ENCODE assay signal across 23 cellular contexts in genomic region chrX:154343063-154343462, GRCh38. TPM values are rescaled to one million over a fixed set of nuclear protein-coding genes. Genes with fewer than 3 reads are reported as not detected.
A peak's percentile ranks its signal among the peaks of the same experiment; 100 is the strongest.
DNase-seq lines count a peak whose midpoint lies in the region; ATAC-seq and TF ChIP-seq lines count a peak whose summit lies in the region.
"Not testable (repeated sequence)": the region's sequence is repeated elsewhere in the genome, so short reads cannot be mapped to it uniquely, and the experiment has no call there.
"Had no signal": no experiment of that assay in that cellular context is flagged by ENCODE, and none has a peak within 500 bp of the region (broad histone marks: within the 10 kb centered on the region; RNA-seq: fewer than 3 reads in every experiment).

No MANE protein-coding gene starts in this region.

- not testable (repeated sequence) for H4K20me1 ChIP-seq in PC-3 (ENCODE audit: low read length)

- H3K27ac ChIP-seq in CD8-positive, alpha-beta T cell (ENCODE audit: low read depth, low read length); PC-3 (ENCODE audit: low read length); right lobe of liver: not testable (repeated sequence)

- POLR2A ChIA-PET in CD8-positive, alpha-beta T cell (lab: Charles Lee); PC-3 (lab: Charles Lee; ENCODE audit: unreplicated experiment): not testable (repeated sequence)

- H3K36me3 Mint-ChIP-seq in CD8-positive, alpha-beta T cell; activated T-cell treated with anti-CD3 and anti-CD28 coated beads, Interleukin-2, amount 50 U/mL, for 4 hours (ENCODE audit: insufficient read depth); stimulated activated naive B cell treated with anti-CD40 and anti-IgM and Interleukin-4, amounts not matched to agents 10 μg/mL and 1 μg/mL and 100 μg/mL, for 72 hours: not testable (repeated sequence)
- peaks cover 12% of the 10 kb centered on the region for H3K36me3 Mint-ChIP-seq in effector memory CD8-positive, alpha-beta T cell (ENCODE audit: insufficient read depth)

- H3K9me2 ChIP-seq in PC-3 (replicated peaks; ENCODE audit: low read length) = not testable (repeated sequence)

- peaks cover 11% of the 10 kb centered on the region for H3K4me1 ChIP-seq in CD8-positive, alpha-beta T cell (ENCODE audit: insufficient read depth, low read length)
- not testable (repeated sequence) for H3K4me1 ChIP-seq in PC-3 (ENCODE audit: insufficient read depth, low read length); right lobe of liver

- H3K4me1 Mint-ChIP-seq in CD8-positive, alpha-beta T cell (ENCODE audit: low read depth); activated T-cell treated with anti-CD3 and anti-CD28 coated beads, Interleukin-2, amount 50 U/mL, for 4 hours (ENCODE audit: low read depth); effector memory CD8-positive, alpha-beta T cell (ENCODE audit: low read depth in 2 of 2); stimulated activated naive B cell treated with anti-CD40 and anti-IgM and Interleukin-4, amounts not matched to agents 10 μg/mL and 1 μg/mL and 100 μg/mL, for 72 hours: not testable (repeated sequence)

- not testable (repeated sequence) for H3K27me3 ChIP-seq in CD8-positive, alpha-beta T cell (ENCODE audit: insufficient read depth, low read length); PC-3 (ENCODE audit: low read length); right lobe of liver

- H3K4me2 ChIP-seq in PC-3 (ENCODE audit: low read length) = not testable (repeated sequence)

- not testable (repeated sequence) for H3K27ac Mint-ChIP-seq in CD8-positive, alpha-beta T cell; effector memory CD8-positive, alpha-beta T cell; stimulated activated naive B cell treated with anti-CD40 and anti-IgM and Interleukin-4, amounts not matched to agents 10 μg/mL and 1 μg/mL and 100 μg/mL, for 72 hours

- intact Hi-C loops in CD8-positive, alpha-beta T cell (cut with DNase I, micrococcal nuclease); PC-3 (cut with micrococcal nuclease); right lobe of liver (cut with DNase I): not testable (repeated sequence)

- H3K79me2 ChIP-seq in PC-3 (ENCODE audit: low read length) = not testable (repeated sequence)

- CTCF ChIA-PET in CD8-positive, alpha-beta T cell (lab: Charles Lee); PC-3 (lab: Charles Lee): not testable (repeated sequence)

- not testable (repeated sequence) for H2AFZ ChIP-seq in PC-3 (ENCODE audit: low read length)

- not testable (repeated sequence) for H3K4me3 ChIP-seq in CD8-positive, alpha-beta T cell (ENCODE audit: low read depth, low read length); PC-3 (ENCODE audit: low read length); right lobe of liver

- not testable (repeated sequence) for H3F3A ChIP-seq in PC-3 (ENCODE audit: low read length, unreplicated experiment)

- WGBS in right lobe of liver (ENCODE audit: insufficient coverage, low coverage, low lambda C conversion rate, missing lambda C conversion rate) = no CpG with 5 or more reads among the region's 16 CpGs

- BruUV-seq in PC-3 (replicated peaks; lab: Mats Ljungman, UMichigan) = not testable (repeated sequence)

- not testable (repeated sequence) for H3K4me3 Mint-ChIP-seq in CD8-positive, alpha-beta T cell; activated T-cell treated with anti-CD3 and anti-CD28 coated beads, Interleukin-2, amount 50 U/mL, for 4 hours; effector memory CD8-positive, alpha-beta T cell; stimulated activated naive B cell treated with anti-CD40 and anti-IgM and Interleukin-4, amounts not matched to agents 10 μg/mL and 1 μg/mL and 100 μg/mL, for 72 hours

- not testable (repeated sequence) for TF ChIP-seq CTCF in CD8-positive, alpha-beta T cell (IDR thresholded peaks at IDR 0.05); PC-3 (conservative IDR thresholded peaks at IDR 0.05; ENCODE audit: low read depth, low read length); right lobe of liver (IDR thresholded peaks at IDR 0.05)

- not testable (repeated sequence) for DNase-seq in CD8-positive, alpha-beta T cell; PC-3; activated T-cell treated with anti-CD3 and anti-CD28 coated beads, Interleukin-2, amount 50 U/mL, for 4 hours; effector memory CD8-positive, alpha-beta T cell; right lobe of liver; stimulated activated naive B cell treated with anti-CD40 and anti-IgM and Interleukin-4, amounts not matched to agents 10 μg/mL and 1 μg/mL and 100 μg/mL, for 72 hours

- H3K36me3 ChIP-seq in CD8-positive, alpha-beta T cell (ENCODE audit: insufficient read depth, low read length); PC-3 (ENCODE audit: low read depth, low read length); right lobe of liver: not testable (repeated sequence)

- not testable (repeated sequence) for H3K9me3 ChIP-seq in CD8-positive, alpha-beta T cell (ENCODE audit: low read length); PC-3 (ENCODE audit: low read length); right lobe of liver

- not testable (repeated sequence) for TF ChIP-seq POLR2A in right lobe of liver (IDR thresholded peaks at IDR 0.05)

- H3K27me3 Mint-ChIP-seq in CD8-positive, alpha-beta T cell (ENCODE audit: low read depth); activated T-cell treated with anti-CD3 and anti-CD28 coated beads, Interleukin-2, amount 50 U/mL, for 4 hours (ENCODE audit: low read depth); effector memory CD8-positive, alpha-beta T cell; stimulated activated naive B cell treated with anti-CD40 and anti-IgM and Interleukin-4, amounts not matched to agents 10 μg/mL and 1 μg/mL and 100 μg/mL, for 72 hours: not testable (repeated sequence)

- not testable (repeated sequence) for H3K9ac ChIP-seq in PC-3 (ENCODE audit: low read length)

- not testable (repeated sequence) for H3K9me3 Mint-ChIP-seq in CD8-positive, alpha-beta T cell; activated T-cell treated with anti-CD3 and anti-CD28 coated beads, Interleukin-2, amount 50 U/mL, for 4 hours; effector memory CD8-positive, alpha-beta T cell; stimulated activated naive B cell treated with anti-CD40 and anti-IgM and Interleukin-4, amounts not matched to agents 10 μg/mL and 1 μg/mL and 100 μg/mL, for 72 hours

- ATAC-seq in CD8-positive, alpha-beta T cell = peak; percentile 0
- peak; percentile 19 for ATAC-seq in GM19395 (IDR thresholded peaks at IDR 0.05; ENCODE audit: unreplicated experiment)
- ATAC-seq in HG02763 (IDR thresholded peaks at IDR 0.05; ENCODE audit: unreplicated experiment) = peak; percentile 13
- peak; percentile 5 for ATAC-seq in PC-3
- peak; percentile 36 to 38 for ATAC-seq in activated T-cell treated with anti-CD3 and anti-CD28 coated beads, Interleukin-2, amount 50 U/mL, for 4 hours
- peak; percentile 13 for ATAC-seq in effector memory CD8-positive, alpha-beta T cell (replicated peaks)
- ATAC-seq in right lobe of liver = peak in 3 of 4 donors; percentile 0 to 27 (median 4)
- ATAC-seq in stimulated activated naive B cell treated with anti-CD40 and anti-IgM and Interleukin-4, amounts not matched to agents 10 μg/mL and 1 μg/mL and 100 μg/mL, for 72 hours (replicated peaks) = peak; percentile 34

RNA-seq across cellular contexts. Expression of gene FLNA, which starts 31.4 kb away (rescaled TPM):
- 1,000 to 10,000 TPM; 1,274 to 1,333 TPM for total RNA-seq in CD8-positive, alpha-beta T cell
- total RNA-seq in PC-3 (2014; rRNA removed) (2,058 and 3,170 TPM in 2 replicates), right lobe of liver (100 to 1,000 TPM in 1 of 6 experiments, 10 to 100 TPM in 5; 46.8 to 124 (median 82.6) TPM)
- total RNA-seq in activated T-cell treated with anti-CD3 and anti-CD28 coated beads, Interleukin-2, amount 50 U/mL, for 4 hours = 100 to 1,000 TPM; 765 to 924 (median 866) TPM

RNA-seq across cellular contexts. Expression of gene EMD, which starts 36.0 kb away (rescaled TPM):
- total RNA-seq in CD8-positive, alpha-beta T cell = 100 to 1,000 TPM; 176 TPM
- total RNA-seq in PC-3 (2014; rRNA removed) (46.8 and 49.0 TPM in 2 replicates), right lobe of liver (10 to 100 TPM; 19.8 to 28.8 (median 24.2) TPM)
- 100 to 1,000 TPM; 107 to 113 (median 111) TPM for total RNA-seq in activated T-cell treated with anti-CD3 and anti-CD28 coated beads, Interleukin-2, amount 50 U/mL, for 4 hours

RNA-seq across cellular contexts. Expression of gene TKTL1, which starts 47.5 kb away (rescaled TPM):
- total RNA-seq in CD8-positive, alpha-beta T cell = 1 to 10 TPM in 1 of 2 experiments, under 1 TPM in 1; 1.00 to 1.3 TPM
- total RNA-seq in PC-3 (2014; rRNA removed) = not detected in 2 replicates
- total RNA-seq in activated T-cell treated with anti-CD3 and anti-CD28 coated beads, Interleukin-2, amount 50 U/mL, for 4 hours = not detected
- under 1 TPM in 1 of 6 experiments, not detected in 5; 0.06 TPM for total RNA-seq in right lobe of liver
- total RNA-seq: A172; activated naive CD4-positive, alpha-beta T cell treated with anti-CD3 and anti-CD28 coated beads for 36 hours; Calu3; esophagus squamous epithelium; foreskin keratinocyte; HepG2; osteoblast had no signal

RNA-seq across cellular contexts. Expression of gene TEX28, which starts 48.1 kb away (rescaled TPM):
- not detected for total RNA-seq in CD8-positive, alpha-beta T cell
- 0.11 TPM in 1 of 2 replicates, not detected in the other for total RNA-seq in PC-3 (2014; rRNA removed)
- not detected for total RNA-seq in activated T-cell treated with anti-CD3 and anti-CD28 coated beads, Interleukin-2, amount 50 U/mL, for 4 hours
- not detected for total RNA-seq in right lobe of liver
- total RNA-seq: A172; activated naive CD4-positive, alpha-beta T cell treated with anti-CD3 and anti-CD28 coated beads for 36 hours; activated T-helper 1 cell treated with anti-CD3 and anti-CD28 coated beads, Interleukin-12 subunit alpha, Interleukin-12 subunit beta, Interleukin-2, Interleukin-4 antibody, amounts not matched to agents 30 ng/mL and 10 ng/mL and 1 ng/mL, durations not matched to agents 14 hours and 24 hours and 36 hours; Calu3; cerebellum; dorsolateral prefrontal cortex; esophagus squamous epithelium; foreskin keratinocyte; HepG2; kidney; lung; mononuclear cell; osteoblast; upper lobe of left lung; WTC11 had no signal

RNA-seq across cellular contexts. Expression of gene RPL10, which starts 55.1 kb away (rescaled TPM):
- total RNA-seq in CD8-positive, alpha-beta T cell = 1,000 to 10,000 TPM; 6,105 to 6,263 TPM
- total RNA-seq in PC-3 (2014; rRNA removed) (2,879 and 3,401 TPM in 2 replicates), right lobe of liver (1,000 to 10,000 TPM in 5 of 6 experiments, 100 to 1,000 TPM in 1; 899 to 1,899 (median 1,157) TPM)
- total RNA-seq in activated T-cell treated with anti-CD3 and anti-CD28 coated beads, Interleukin-2, amount 50 U/mL, for 4 hours = 1,000 to 10,000 TPM; 3,297 to 3,503 (median 3,452) TPM

Comparison
In these comparisons a context has a peak if more than half of its experiments do, and no peak if none do; other contexts are left out.
1. RNA of gene FLNA, which starts 31.4 kb away (total RNA-seq): 2,058 to 3,170 TPM in PC-3, 1,274 to 1,333 TPM in CD8-positive, alpha-beta T cell and 765 to 924 TPM in activated T-cell treated with anti-CD3 and anti-CD28 coated beads, Interleukin-2, amount 50 U/mL, for 4 hours; 46.8 to 124 TPM in right lobe of liver; every median in the first group is over 4 times any median in the second.
2. Peak in every context shown above with its lines, with median percentiles within 50 percentile points of each other: ATAC-seq.